1 cellular context compared by ENCODE assay signal in genomic region chr1:198632007-198632406, GRCh38.
TF ChIP-seq lines count a peak whose summit lies in the region.

No MANE protein-coding gene starts in this region.

TF ChIP-seq in K562, 482 proteins besides CTCF, POLR2A, EP300 and RAD21 (continued from another document):
- 0 out of 2 replicates have a peak, but pooled peaks have one; percentile 26 for TF ChIP-seq CHAMP1 (IDR thresholded peaks at IDR 0.05)
- no peak for TF ChIP-seq PHTF2 (CRISPR knock-in tag; IDR thresholded peaks at IDR 0.05)
- peak; percentile 30; the same call in 1 of the 2 replicates for TF ChIP-seq SMARCA4 (IDR thresholded peaks at IDR 0.05)
- no peak for TF ChIP-seq HNRNPK (IDR thresholded peaks at IDR 0.05; ENCODE audit: low read depth, low read length, poor library complexity, severe bottlenecking)
- no peak for TF ChIP-seq BRD9 (IDR thresholded peaks at IDR 0.05; ENCODE audit: low read depth, partially characterized antibody)
- 0 out of 6 replicates have a peak, but pooled peaks of 1 of the 3 experiments have one; percentile 32 for TF ChIP-seq ZBTB11 (CRISPR knock-in tag; IDR thresholded peaks at IDR 0.05)
- peak; percentile 22; the same call in 1 of the 2 replicates for TF ChIP-seq DPF2 (IDR thresholded peaks at IDR 0.05)
- no peak for TF ChIP-seq MECOM (CRISPR knock-in tag; IDR thresholded peaks at IDR 0.05)
- no peak for TF ChIP-seq ZBTB9 (CRISPR knock-in tag; IDR thresholded peaks at IDR 0.05)
- TF ChIP-seq ZNF589 (CRISPR knock-in tag; IDR thresholded peaks at IDR 0.05; ENCODE audit: low read depth), result peak; percentile 58; the same call in 1 of the 2 replicates
- TF ChIP-seq TAL1 (IDR thresholded peaks at IDR 0.05), result peak; percentile 69
- no peak for TF ChIP-seq MITF (IDR thresholded peaks at IDR 0.05)
- TF ChIP-seq CREBBP (IDR thresholded peaks at IDR 0.05; ENCODE audit: low read depth, low read length), result no peak
- TF ChIP-seq MBD1 (CRISPR knock-in tag; IDR thresholded peaks at IDR 0.05), result no peak
- no peak for TF ChIP-seq HDGF (IDR thresholded peaks at IDR 0.05)
- TF ChIP-seq TCF7L2 (IDR thresholded peaks at IDR 0.05; ENCODE audit: low read depth, low read length), result no peak
- TF ChIP-seq ZNF592 (IDR thresholded peaks at IDR 0.05), result peak; percentile 60; the same call in 1 of the 2 replicates
- TF ChIP-seq CBX2 (IDR thresholded peaks at IDR 0.05; ENCODE audit: insufficient read depth, low read length, poor library complexity, severe bottlenecking), result no peak
- TF ChIP-seq ZNF280A (IDR thresholded peaks at IDR 0.05; ENCODE audit: low read depth, partially characterized antibody), result no peak
- peak; percentile 69 for TF ChIP-seq ARID1B (IDR thresholded peaks at IDR 0.05)
- no peak for TF ChIP-seq ZNF445 (CRISPR knock-in tag; IDR thresholded peaks at IDR 0.05; ENCODE audit: low read depth)
- TF ChIP-seq PBX2 (CRISPR knock-in tag; IDR thresholded peaks at IDR 0.05; ENCODE audit: low read depth), result no peak
- TF ChIP-seq PBX2 (tag; conservative IDR thresholded peaks at IDR 0.05; ENCODE audit: low read depth), result no peak
TF ChIP-seq in K562: peak in this region for 23.
